8 cellular contexts compared by ENCODE assay signal in genomic region chr1:156767101-156767878, GRCh38. TPM values are rescaled to one million over a fixed set of nuclear protein-coding genes. Genes with fewer than 3 reads are reported as not detected.
DNase-seq lines count a peak whose midpoint lies in the region; ATAC-seq and TF ChIP-seq lines count a peak whose summit lies in the region.

Gene PRCC (plus strand): TSS chr1:156767535. CDS start chr1:156767772, 237 bp downstream.

- H3K27me3 ChIP-seq in osteoblast (ENCODE audit: insufficient read depth, low read length), result no peaks in the 10 kb centered on the region
- no peaks in the 10 kb centered on the region for H3K27me3 ChIP-seq in thymus (ENCODE audit: control insufficient read depth, insufficient read depth)

- H3K27ac ChIP-seq in osteoblast (ENCODE audit: low read depth, low read length) (peak within 1 kb of the TSS; percentile 88), thymus (ENCODE audit: low read depth) (peak within 1 kb of the TSS; percentile 93)

- H3K4me2 ChIP-seq in osteoblast (ENCODE audit: insufficient read depth, low read length), result peak within 1 kb of the TSS; percentile 97

- DNase-seq in NCI-H1092 (lab: John Stamatoyannopoulos, UW) (peak; percentile 100), glutamatergic neuron (peak; percentile 94), osteoblast (ENCODE audit: insufficient read length, low spot score, missing footprints) (peak; percentile 95)
- peak; percentile 97 for DNase-seq in activated naive CD8-positive, alpha-beta T cell treated with anti-CD3 and anti-CD28 coated beads for 36 hours

- H3K36me3 ChIP-seq in osteoblast (ENCODE audit: insufficient read depth, low read length), result peaks cover 7% of the 10 kb centered on the region
- no peaks in the 10 kb centered on the region for H3K36me3 ChIP-seq in thymus (ENCODE audit: control insufficient read depth, insufficient read depth)

- no peak within 1 kb of the TSS for H3K27ac Mint-ChIP-seq in activated naive CD8-positive, alpha-beta T cell treated with anti-CD3 and anti-CD28 coated beads for 36 hours
- H3K27ac Mint-ChIP-seq in glutamatergic neuron (ENCODE audit: unreplicated experiment), result peak within 1 kb of the TSS; percentile 82

- H3K36me3 Mint-ChIP-seq in activated naive CD8-positive, alpha-beta T cell treated with anti-CD3 and anti-CD28 coated beads for 36 hours, result peaks cover 30% of the 10 kb centered on the region
- H3K36me3 Mint-ChIP-seq in glutamatergic neuron (ENCODE audit: unreplicated experiment), result no peaks in the 10 kb centered on the region

- H3K9me3 Mint-ChIP-seq in activated naive CD8-positive, alpha-beta T cell treated with anti-CD3 and anti-CD28 coated beads for 36 hours, result no peaks in the 10 kb centered on the region
- peaks cover 4% of the 10 kb centered on the region for H3K9me3 Mint-ChIP-seq in glutamatergic neuron (ENCODE audit: unreplicated experiment)

- ATAC-seq in HG02588 (IDR thresholded peaks at IDR 0.05; ENCODE audit: unreplicated experiment) (peak; percentile 88), SK-N-SH treated with all-trans-retinoic acid at 6 μM for 48 hours (peak; percentile 95)

- H3K4me1 ChIP-seq in osteoblast (ENCODE audit: insufficient read depth, low read length), result peaks cover 23% of the 10 kb centered on the region
- H3K4me1 ChIP-seq in thymus (ENCODE audit: control insufficient read depth, insufficient read depth, low read length), result peaks cover 16% of the 10 kb centered on the region

- TF ChIP-seq CTCF in glutamatergic neuron (IDR thresholded peaks at IDR 0.05; ENCODE audit: partially characterized antibody, unreplicated experiment) (no peak), osteoblast (IDR thresholded peaks at IDR 0.05; ENCODE audit: extremely low read depth, low read depth, low read length) (no peak)

- under 1% methylated on average over 50 of the region's 50 CpGs for WGBS in thymus

- H3K9me3 ChIP-seq in osteoblast (ENCODE audit: low read depth, low read length) (no peaks in the 10 kb centered on the region), thymus (ENCODE audit: control insufficient read depth) (no peaks in the 10 kb centered on the region)

- peaks cover 41% of the 10 kb centered on the region for H3K4me1 Mint-ChIP-seq in activated naive CD8-positive, alpha-beta T cell treated with anti-CD3 and anti-CD28 coated beads for 36 hours
- peaks cover 21% of the 10 kb centered on the region for H3K4me1 Mint-ChIP-seq in glutamatergic neuron (ENCODE audit: low read depth, unreplicated experiment)

- H3K4me3 ChIP-seq in GM08714 (ENCODE audit: low read length) (peak within 1 kb of the TSS; percentile 84), osteoblast (ENCODE audit: insufficient read depth, low read length) (peak within 1 kb of the TSS; percentile 82), thymus (ENCODE audit: low read length) (peak within 1 kb of the TSS; percentile 83)

- H3K4me3 Mint-ChIP-seq in activated naive CD8-positive, alpha-beta T cell treated with anti-CD3 and anti-CD28 coated beads for 36 hours, result no peak within 1 kb of the TSS
- no peak within 1 kb of the TSS for H3K4me3 Mint-ChIP-seq in glutamatergic neuron (ENCODE audit: unreplicated experiment)

- peaks cover 22% of the 10 kb centered on the region for H4K20me1 ChIP-seq in osteoblast (ENCODE audit: insufficient read depth, low read length)

- H2AFZ ChIP-seq in osteoblast (ENCODE audit: low read length), result peak within 1 kb of the TSS; percentile 91

- H3K27me3 Mint-ChIP-seq in activated naive CD8-positive, alpha-beta T cell treated with anti-CD3 and anti-CD28 coated beads for 36 hours, result no peaks in the 10 kb centered on the region
- peaks cover 6% of the 10 kb centered on the region for H3K27me3 Mint-ChIP-seq in glutamatergic neuron (ENCODE audit: unreplicated experiment)

- peaks cover 54% of the 10 kb centered on the region for H3K79me2 ChIP-seq in osteoblast (ENCODE audit: insufficient read depth, low read length)

TF ChIP-seq in SK-N-SH treated with all-trans-retinoic acid at 6 μM for 48 hours, 23 proteins besides CTCF, POLR2A, EP300 and RAD21:
- TF ChIP-seq TOX (CRISPR knock-in tag; IDR thresholded peaks at IDR 0.05; ENCODE audit: borderline replicate concordance) (0 out of 2 replicates have a peak, but pooled peaks have one; percentile 34), ZFP3 (CRISPR knock-in tag; IDR thresholded peaks at IDR 0.05) (0 out of 2 replicates have a peak, but pooled peaks have one; percentile 58), PPARA (CRISPR knock-in tag; IDR thresholded peaks at IDR 0.05; ENCODE audit: borderline replicate concordance) (no peak), GLIS3 (CRISPR knock-in tag; IDR thresholded peaks at IDR 0.05) (no peak), ISL1 (CRISPR knock-in tag; IDR thresholded peaks at IDR 0.05) (no peak), POU6F1 (CRISPR knock-in tag; IDR thresholded peaks at IDR 0.05; ENCODE audit: borderline replicate concordance, low read depth) (peak; percentile 32; the same call in 1 of the 2 replicates)
TF ChIP-seq in SK-N-SH treated with all-trans-retinoic acid at 6 μM for 48 hours: peak in this region for 3.

RNA-seq across cellular contexts. Expression of gene PRCC, which starts in this region (rescaled TPM):
- total RNA-seq in activated naive CD8-positive, alpha-beta T cell treated with anti-CD3 and anti-CD28 coated beads for 36 hours, result 10 to 100 TPM; 91.8 to 96.0 TPM
- total RNA-seq in glutamatergic neuron (ENCODE audit: unreplicated experiment) (88.8 TPM), osteoblast (18.0 and 22.8 TPM in 2 replicates)
- 72.9 TPM for polyA plus RNA-seq in thymus

Comparison
In these comparisons a context has a peak if more than half of its experiments do, and no peak if none do; other contexts are left out.
1. Peak in every context shown above with its lines: DNase-seq, ATAC-seq, H3K4me3 ChIP-seq and H3K27ac ChIP-seq.